8 cellular contexts compared by ENCODE assay signal in genomic region chr20:13302647-13303425, GRCh38.
A peak's percentile ranks its signal among the peaks of the same experiment; 100 is the strongest.
DNase-seq lines count a peak whose midpoint lies in the region; ATAC-seq and TF ChIP-seq lines count a peak whose summit lies in the region.

No MANE protein-coding gene starts in this region.

- no peaks in the 10 kb centered on the region for H3K4me1 Mint-ChIP-seq in chondrocyte (ENCODE audit: low read depth)

- no peak for TF ChIP-seq POLR2A in GM18505 (IDR thresholded peaks at IDR 0.05; ENCODE audit: borderline replicate concordance, extremely low read depth, insufficient read depth, insufficient read length)

- H3K27me3 Mint-ChIP-seq in chondrocyte (ENCODE audit: low read depth): no peaks in the 10 kb centered on the region

- peak; percentile 68 for TF ChIP-seq CTCF in GM10266 (IDR thresholded peaks at IDR 0.05; ENCODE audit: control insufficient read depth, insufficient read depth, low read depth, missing control alignments)
- peak; percentile 83 for TF ChIP-seq CTCF in LNCAP (IDR thresholded peaks at IDR 0.05)
- peak; percentile 82 for TF ChIP-seq CTCF in chondrocyte (IDR thresholded peaks at IDR 0.05)

- H3K36me3 Mint-ChIP-seq in chondrocyte (ENCODE audit: low read depth): no peaks in the 10 kb centered on the region

- H3K4me3 Mint-ChIP-seq in chondrocyte (ENCODE audit: unreplicated experiment): no peak overlapping the region

- ATAC-seq in GM21786 (IDR thresholded peaks at IDR 0.05; ENCODE audit: unreplicated experiment) (peak; percentile 84), GM18505 (IDR thresholded peaks at IDR 0.05; ENCODE audit: unreplicated experiment) (no peak)

- H3K9me3 Mint-ChIP-seq in chondrocyte (ENCODE audit: low read depth): peaks cover 2% of the 10 kb centered on the region

- no peak overlapping the region for H3K27ac Mint-ChIP-seq in chondrocyte (ENCODE audit: unreplicated experiment)

- peak; percentile 40 for DNase-seq in GM10266 (ENCODE audit: extremely low spot score)
- peak; percentile 19 for DNase-seq in T-helper 9 cell
- no peak for DNase-seq in chondrocyte (ENCODE audit: low spot score)
- DNase-seq in myocyte (ENCODE audit: low read depth): peak; percentile 46
- no peak for DNase-seq in OCI-M2 (lab: John Stamatoyannopoulos, UW; ENCODE audit: unreplicated experiment)

Comparison
In these comparisons a context has a peak if more than half of its experiments do, and no peak if none do; other contexts are left out.
1. DNase-seq: peak in GM10266 (single experiment), T-helper 9 cell (single experiment) and myocyte (single experiment); none in chondrocyte (single experiment) and OCI-M2 (single experiment).
2. Peak in every context shown above with its lines, with median percentiles within 50 percentile points of each other: CTCF ChIP-seq.